In genomic region chr5:7426284-7426683, GRCh38 we compare ENCODE assay signal across 28 cellular contexts. TPM values are rescaled to one million over a fixed set of nuclear protein-coding genes. Genes with fewer than 3 reads are reported as not detected.
"Had no signal": no experiment of that assay in that cellular context is flagged by ENCODE, and none has a peak within 500 bp of the region (broad histone marks: within the 10 kb centered on the region; RNA-seq: fewer than 3 reads in every experiment).

No MANE protein-coding gene starts in this region.

- H3K27ac ChIP-seq: epithelial cell of prostate, hepatocyte, ovary, thoracic aorta, uterus had no signal

- H2AFZ ChIP-seq: hepatocyte had no signal

- H3K27ac Mint-ChIP-seq: activated naive CD8-positive, alpha-beta T cell; activated T-cell treated with anti-CD3 and anti-CD28 coated beads, Interleukin-2, amount 50 U/mL, for 72 hours; naive B cell; progenitor cell of endocrine pancreas; stimulated activated effector memory CD8-positive, alpha-beta T cell treated with anti-CD3 and anti-CD28 coated beads, Interleukin-12 subunit alpha, Interleukin-12 subunit beta, amount 100 ng/mL, for 72 hours; stimulated activated naive CD8-positive, alpha-beta T cell treated with anti-CD3 and anti-CD28 coated beads, Interleukin-15, Interleukin-2, amounts not matched to agents 100 ng/mL and 50 ng/mL, for 24 hours; type B pancreatic cell had no signal

- H3K4me3 Mint-ChIP-seq: activated naive CD8-positive, alpha-beta T cell; activated T-cell treated with anti-CD3 and anti-CD28 coated beads, Interleukin-2, amount 50 U/mL, for 72 hours; central memory CD8-positive, alpha-beta T cell; naive B cell; stimulated activated effector memory CD8-positive, alpha-beta T cell treated with anti-CD3 and anti-CD28 coated beads, Interleukin-12 subunit alpha, Interleukin-12 subunit beta, amount 100 ng/mL, for 72 hours; stimulated activated naive CD8-positive, alpha-beta T cell treated with anti-CD3 and anti-CD28 coated beads, Interleukin-15, Interleukin-2, amounts not matched to agents 100 ng/mL and 50 ng/mL, for 24 hours; type B pancreatic cell had no signal

- H3K9me3 ChIP-seq: ovary, thoracic aorta, uterus had no signal

- H3K27me3 Mint-ChIP-seq: central memory CD8-positive, alpha-beta T cell; stimulated activated naive CD8-positive, alpha-beta T cell treated with anti-CD3 and anti-CD28 coated beads, Interleukin-15, Interleukin-2, amounts not matched to agents 100 ng/mL and 50 ng/mL, for 24 hours had no signal

- H3K4me1 ChIP-seq: uterus had no signal

- DNase-seq: activated CD4-positive, alpha-beta T cell treated with anti-CD3 and anti-CD28 coated beads for 4 hours; activated CD4-positive, alpha-beta T cell treated with anti-CD3 and anti-CD28 coated beads, Interleukin-2, amount 50 U/mL, for 4 hours; activated effector memory CD4-positive, alpha-beta T cell treated with Interleukin-2 at 50 U/mL for 16 hours; activated naive CD4-positive, alpha-beta T cell treated with Interleukin-2 at 50 U/mL for 16 hours; activated T-cell treated with anti-CD3 and anti-CD28 coated beads for 4 hours; activated T-cell treated with anti-CD3 and anti-CD28 coated beads, Interleukin-2, amount 50 U/mL, for 72 hours; anterior cingulate cortex; effector CD8-positive, alpha-beta T cell; glutamatergic neuron; left ventricle myocardium superior; naive B cell; ovary; retina; small intestine; stimulated activated CD4-positive, alpha-beta T cell treated with anti-CD3 and anti-CD28 coated beads, Interleukin-4, amount 100 ng/mL, for 24 hours; uterus had no signal

- H3K36me3 Mint-ChIP-seq: activated naive CD8-positive, alpha-beta T cell; naive B cell; stimulated activated effector memory CD8-positive, alpha-beta T cell treated with anti-CD3 and anti-CD28 coated beads, Interleukin-12 subunit alpha, Interleukin-12 subunit beta, amount 100 ng/mL, for 72 hours; type B pancreatic cell had no signal

- H3K79me2 ChIP-seq: hepatocyte had no signal

- ATAC-seq: activated T-cell treated with anti-CD3 and anti-CD28 coated beads, Interleukin-2, amount 50 U/mL, for 72 hours; left ventricle myocardium superior; sciatic nerve; stimulated activated effector memory CD8-positive, alpha-beta T cell treated with anti-CD3 and anti-CD28 coated beads, Interleukin-12 subunit alpha, Interleukin-12 subunit beta, amount 100 ng/mL, for 72 hours had no signal

- H3K27me3 ChIP-seq: ovary, uterus had no signal

- H3K9me3 Mint-ChIP-seq: stimulated activated naive CD8-positive, alpha-beta T cell treated with anti-CD3 and anti-CD28 coated beads, Interleukin-15, Interleukin-2, amounts not matched to agents 100 ng/mL and 50 ng/mL, for 24 hours; type B pancreatic cell had no signal

- H3K4me1 Mint-ChIP-seq: central memory CD8-positive, alpha-beta T cell; naive B cell; stimulated activated effector memory CD8-positive, alpha-beta T cell treated with anti-CD3 and anti-CD28 coated beads, Interleukin-12 subunit alpha, Interleukin-12 subunit beta, amount 100 ng/mL, for 72 hours had no signal

- H3K4me3 ChIP-seq: hepatocyte, ovary, thoracic aorta, uterus had no signal

- H3K4me2 ChIP-seq: hepatocyte had no signal

- H3K36me3 ChIP-seq: ovary, thoracic aorta, uterus had no signal

RNA-seq across cellular contexts. Expression of gene ADCY2, which starts 30.3 kb away (rescaled TPM):
- total RNA-seq: activated T-cell treated with anti-CD3 and anti-CD28 coated beads, Interleukin-2, amount 50 U/mL, for 72 hours; dermis microvascular lymphatic vessel endothelial cell; lung microvascular endothelial cell had no signal
